ENCODE assay signal across 18 cellular contexts in the genomic region with DNA sequence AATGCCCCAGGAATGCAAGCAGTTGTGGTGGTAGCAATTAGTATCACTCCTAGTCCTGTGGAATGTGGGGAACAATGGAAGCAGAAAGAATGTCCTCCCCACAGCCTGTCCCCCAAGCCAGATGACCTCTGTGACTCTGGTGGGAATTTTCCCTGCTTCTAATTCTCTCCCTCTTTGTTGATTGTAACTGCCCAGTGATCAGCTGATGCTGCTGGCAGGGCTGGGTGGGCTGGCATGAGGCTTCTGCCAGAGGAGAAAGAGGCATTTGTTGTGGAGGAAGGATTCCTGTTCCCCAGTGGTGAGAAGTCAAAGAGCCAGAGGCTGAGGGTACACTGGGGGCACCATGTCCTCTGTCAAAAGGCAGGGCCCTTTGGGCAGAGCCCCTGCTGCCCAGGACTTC.
DNase-seq lines count a peak whose midpoint lies in the region; ATAC-seq and TF ChIP-seq lines count a peak whose summit lies in the region.
"Had no signal": no experiment of that assay in that cellular context is flagged by ENCODE, and none has a peak within 500 bp of the region (broad histone marks: within the 10 kb centered on the region; RNA-seq: fewer than 3 reads in every experiment).

No MANE protein-coding gene starts in this region.

- TF ChIP-seq CTCF in GM10248 (IDR thresholded peaks at IDR 0.05; ENCODE audit: control extremely low read depth, extremely low read depth, low read depth, missing control alignments), result no peak

- CTCF ChIA-PET in GM10248 (lab: Yijun Ruan, JAX), result no interaction called here

- peak; percentile 72 for ATAC-seq in left ventricle myocardium superior
- ATAC-seq: activated CD8-positive, alpha-beta T cell treated with anti-CD3 and anti-CD28 coated beads, Interleukin-2, amount 10 ng/mL, durations not matched to agents 7 days and 5 days; activated naive CD8-positive, alpha-beta T cell treated with anti-CD3 and anti-CD28 coated beads, Interleukin-2, amount 50 U/mL, for 24 hours; naive thymus-derived CD4-positive, alpha-beta T cell had no signal

- intact Hi-C loops in left ventricle myocardium superior (cut with micrococcal nuclease), result no loop called here

- DNase-seq in Ammon's horn (ENCODE audit: low spot score) (peak; percentile 94), astrocyte of the hippocampus (ENCODE audit: low read depth, low spot score) (peak; percentile 79), left ventricle myocardium superior (peak; percentile 44), occipital lobe (lab: John Stamatoyannopoulos, UW) (peak; percentile 83), HUDEP-2 (lab: John Stamatoyannopoulos, UW; ENCODE audit: unreplicated experiment in 76 of 76) (no peak), GM10248 (ENCODE audit: extremely low spot score) (no peak), NCI-H2107 treated with DMSO at 0.1 percent for 48 hours (lab: John Stamatoyannopoulos, UW; ENCODE audit: unreplicated experiment) (no peak)
- DNase-seq in stimulated activated CD4-positive, alpha-beta T cell treated with anti-CD3 and anti-CD28 coated beads, Interleukin-4, amount 100 ng/mL, for 4 hours, result no peak
- DNase-seq: activated CD8-positive, alpha-beta T cell treated with anti-CD3 and anti-CD28 coated beads, Interleukin-2, amount 10 ng/mL, durations not matched to agents 7 days and 5 days; activated naive CD8-positive, alpha-beta T cell treated with anti-CD3 and anti-CD28 coated beads, Interleukin-2, amount 50 U/mL, for 24 hours; CD4-positive, alpha-beta T cell; central memory CD4-positive, alpha-beta T cell; effector memory CD4-positive, alpha-beta T cell; HFFc6; naive thymus-derived CD4-positive, alpha-beta T cell; NCI-H146; NCI-H2227 treated with DMSO at 0.1 percent for 48 hours; RPMI8226 had no signal

- POLR2A ChIA-PET in GM10248 (lab: Yijun Ruan, JAX), result no interaction called here

Comparison
In these comparisons a context has a peak if more than half of its experiments do, and no peak if none do; other contexts are left out.
1. DNase-seq: peak in Ammon's horn (single experiment), astrocyte of the hippocampus (single experiment), left ventricle myocardium superior (single experiment) and occipital lobe (single experiment); none in HUDEP-2 (0 of 76), GM10248 (single experiment), stimulated activated CD4-positive, alpha-beta T cell treated with anti-CD3 and anti-CD28 coated beads, Interleukin-4, amount 100 ng/mL, for 4 hours (0 of 2) and NCI-H2107 treated with DMSO at 0.1 percent for 48 hours (single experiment).